In the genomic region with DNA sequence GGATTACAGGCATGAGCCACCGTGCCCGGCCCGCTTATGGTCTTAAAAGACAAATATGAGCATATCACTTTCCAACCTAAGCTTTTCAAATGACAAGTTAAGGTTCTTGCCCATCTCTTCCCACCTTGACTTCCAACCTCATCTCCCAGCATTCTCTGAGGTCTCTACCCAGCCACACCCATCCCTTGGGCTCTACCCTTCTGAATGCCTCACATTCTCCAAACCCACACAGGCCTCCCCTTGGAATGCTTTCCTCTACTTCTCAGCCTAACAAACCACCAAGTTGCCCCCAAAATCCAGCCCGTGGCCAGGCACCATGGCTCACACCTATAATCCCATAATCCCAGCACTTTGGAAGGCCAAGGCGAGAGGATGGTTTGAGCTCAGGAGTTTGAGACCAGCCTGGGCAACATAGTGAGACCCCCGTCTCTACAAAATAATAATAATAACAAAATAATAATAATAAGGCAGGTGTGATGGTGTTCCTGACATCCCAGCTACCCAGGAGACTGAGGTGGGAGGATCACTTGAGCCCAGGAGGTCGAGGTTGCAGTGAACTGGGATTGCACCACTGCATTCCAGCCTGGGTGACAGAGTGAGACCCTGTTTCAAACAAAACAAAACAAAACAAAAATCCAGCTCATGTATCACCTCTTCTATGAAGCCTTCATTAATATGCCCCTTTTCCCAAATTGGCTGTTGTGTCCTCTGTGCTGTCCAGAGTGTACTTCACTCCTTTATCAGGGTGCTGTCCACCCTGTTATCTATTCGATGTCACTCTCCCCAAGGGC, we compare ENCODE assay signal across 19 cellular contexts. TPM values are rescaled to one million over a fixed set of nuclear protein-coding genes. Genes with fewer than 3 reads are reported as not detected.
DNase-seq lines count a peak whose midpoint lies in the region; ATAC-seq and TF ChIP-seq lines count a peak whose summit lies in the region.
"Had no signal": no experiment of that assay in that cellular context is flagged by ENCODE, and none has a peak within 500 bp of the region (broad histone marks: within the 10 kb centered on the region; RNA-seq: fewer than 3 reads in every experiment).

No MANE protein-coding gene starts in this region.

- H2BK12ac ChIP-seq in neuronal stem cell (ENCODE audit: low read length), result no peak overlapping the region

- H4K20me1 ChIP-seq in BLaER1 treated with 17β-estradiol and CSF1 and Interleukin-3, amounts not matched to agents 10 nM and 100 nM, result peaks cover 0 to 27% (median 0%) of the 10 kb centered on the region in 11 experiments; a peak in 6 of 22 replicates

- H3K18ac ChIP-seq in neuronal stem cell (ENCODE audit: low read length), result no peak overlapping the region

- peaks cover 32 to 45% (median 38%) of the 10 kb centered on the region in 10 experiments for H3K4me1 ChIP-seq in BLaER1 treated with 17β-estradiol and CSF1 and Interleukin-3, amounts not matched to agents 10 nM and 100 nM
- peaks cover 17 to 21% of the 10 kb centered on the region in 2 donors for H3K4me1 ChIP-seq in neuronal stem cell (ENCODE audit: control insufficient read depth in 2 of 2, insufficient read depth in 1 of 2, low read depth in 1 of 2, low read length in 2 of 2)

- H2BK15ac ChIP-seq in neuronal stem cell (ENCODE audit: low read length), result no peak overlapping the region

- no peak overlapping the region for H4K91ac ChIP-seq in neuronal stem cell (ENCODE audit: low read depth, low read length, poor library complexity)

- H3K36me3 ChIP-seq in BLaER1 treated with 17β-estradiol and CSF1 and Interleukin-3, amounts not matched to agents 10 nM and 100 nM, result peaks cover 0 to 15% (median 0%) of the 10 kb centered on the region in 11 experiments; a peak in 3 of 22 replicates
- no peaks in the 10 kb centered on the region for H3K36me3 ChIP-seq in neuronal stem cell (replicated peaks in 1 of 2; ENCODE audit: control insufficient read depth in 2 of 2, insufficient read depth in 2 of 2, low read length in 2 of 2)
- H3K36me3 ChIP-seq: left ventricle myocardium inferior, thoracic aorta had no signal

- H3K4me3 ChIP-seq in BLaER1 treated with 17β-estradiol and CSF1 and Interleukin-3, amounts not matched to agents 10 nM and 100 nM, result no peak overlapping the region
- no peak overlapping the region for H3K4me3 ChIP-seq in neuronal stem cell (ENCODE audit: low read length in 2 of 2)
- H3K4me3 ChIP-seq: left ventricle myocardium inferior, thoracic aorta had no signal

- no peak overlapping the region for H3K4ac ChIP-seq in neuronal stem cell (ENCODE audit: low read length)

- WGBS in neuronal stem cell (ENCODE audit: extremely low coverage in 2 of 2, insufficient read length in 2 of 2, insufficient replicate concordance in 1 of 2), 2 donors, result no CpG with 5 or more reads among the region's 8 CpGs

- no peak overlapping the region for H3K23ac ChIP-seq in neuronal stem cell (ENCODE audit: low read depth, low read length, poor library complexity)

- H3K27ac ChIP-seq in BLaER1 treated with 17β-estradiol and CSF1 and Interleukin-3, amounts not matched to agents 10 nM and 100 nM, result no peak overlapping the region
- H3K27ac ChIP-seq in VCaP (peak overlapping the region; percentile 76), neuronal stem cell (replicated peaks; ENCODE audit: low read length) (no peak overlapping the region)
- H3K27ac ChIP-seq: HL-60, left ventricle myocardium inferior, thoracic aorta had no signal

- no peaks in the 10 kb centered on the region for H3K27me3 ChIP-seq in BLaER1 treated with 17β-estradiol and CSF1 and Interleukin-3, amounts not matched to agents 10 nM and 100 nM
- no peaks in the 10 kb centered on the region for H3K27me3 ChIP-seq in neuronal stem cell (ENCODE audit: control insufficient read depth in 3 of 3, insufficient read depth in 3 of 3, low read depth in 1 of 3, low read length in 3 of 3)

- no peak overlapping the region for H3K14ac ChIP-seq in neuronal stem cell (ENCODE audit: low read length)

- H2AK5ac ChIP-seq in neuronal stem cell (ENCODE audit: low read depth, low read length), result peak overlapping the region; percentile 54

- H2BK5ac ChIP-seq in neuronal stem cell (ENCODE audit: low read length), result no peak overlapping the region

- H3K79me1 ChIP-seq in neuronal stem cell (ENCODE audit: low read depth, low read length), result no peaks in the 10 kb centered on the region

- no peak overlapping the region for H2AFZ ChIP-seq in neuronal stem cell (ENCODE audit: low read length)

- no peak overlapping the region for H2BK120ac ChIP-seq in neuronal stem cell (ENCODE audit: low read depth, low read length)

- H4K8ac ChIP-seq in neuronal stem cell (ENCODE audit: low read depth, low read length), result no peak overlapping the region

- no peak for TF ChIP-seq CTCF in VCaP (conservative IDR thresholded peaks at IDR 0.05)

- no peaks in the 10 kb centered on the region for H3K9me3 ChIP-seq in BLaER1 treated with 17β-estradiol and CSF1 and Interleukin-3, amounts not matched to agents 10 nM and 100 nM (replicated peaks in 1 of 11)
- H3K9me3 ChIP-seq in neuronal stem cell (replicated peaks in 1 of 2; ENCODE audit: control insufficient read depth in 2 of 2, insufficient read depth in 1 of 2, low read depth in 1 of 2, low read length in 2 of 2), result no peaks in the 10 kb centered on the region
- H3K9me3 ChIP-seq: left ventricle myocardium inferior, thoracic aorta had no signal

- ATAC-seq in GM18511 (IDR thresholded peaks at IDR 0.05; ENCODE audit: unreplicated experiment), result no peak
- ATAC-seq: activated CD4-positive, alpha-beta T cell treated with anti-CD3 and anti-CD28 coated beads for 36 hours had no signal

- peak overlapping the region in 10 of 11 experiments; percentile 18 to 49 (median 33); a peak in 18 of 22 replicates for H3K4me2 ChIP-seq in BLaER1 treated with 17β-estradiol and CSF1 and Interleukin-3, amounts not matched to agents 10 nM and 100 nM
- H3K4me2 ChIP-seq in neuronal stem cell (ENCODE audit: insufficient read depth, low read length, poor library complexity, severe bottlenecking), result no peak overlapping the region

- H3K9ac ChIP-seq in BLaER1 treated with 17β-estradiol and CSF1 and Interleukin-3, amounts not matched to agents 10 nM and 100 nM, result 0 out of 22 replicates have a peak overlapping the region, but pooled peaks of 1 of the 11 experiments have one; percentile 13
- no peak overlapping the region for H3K9ac ChIP-seq in neuronal stem cell (ENCODE audit: low read depth, low read length, poor library complexity)

- DNase-seq in ELR (ENCODE audit: low read depth), result peak; percentile 32
- DNase-seq in neuronal stem cell (ENCODE audit: low spot score), result no peak
- DNase-seq in HuH-7.5 (ENCODE audit: low spot score), result no peak
- DNase-seq in activated CD4-positive, alpha-beta T cell treated with anti-CD3 and anti-CD28 coated beads for 1 hour, result no peak
- DNase-seq: activated CD4-positive, alpha-beta T cell treated with anti-CD3 and anti-CD28 coated beads for 36 hours; aorta; cerebellar nuclear complex; GOT3; IMR-90; left ventricle myocardium inferior; NCI-H526; stimulated activated naive CD4-positive, alpha-beta T cell; SW 1271 had no signal

RNA-seq across cellular contexts. Expression of a gene that starts 11.2 kb away (rescaled TPM):
- 2.7 TPM for polyA plus RNA-seq in neuronal stem cell (2013, experiment 1 of 2)
- polyA plus RNA-seq in neuronal stem cell (2013, experiment 2 of 2), result 2.2 TPM

RNA-seq across cellular contexts. Expression of a gene that starts 11.3 kb away (rescaled TPM):
- polyA plus RNA-seq in neuronal stem cell (2013, experiment 1 of 2), result 0.03 TPM
- 0.06 TPM for polyA plus RNA-seq in neuronal stem cell (2013, experiment 2 of 2)
- polyA plus RNA-seq: aorta, IMR-90 had no signal

RNA-seq across cellular contexts. Expression of a gene that starts 19.7 kb away (rescaled TPM):
- polyA plus RNA-seq in neuronal stem cell (2013, experiment 1 of 2), result 5.5 TPM
- 5.6 TPM for polyA plus RNA-seq in neuronal stem cell (2013, experiment 2 of 2)

RNA-seq across cellular contexts. Expression of a gene that starts 28.8 kb away (rescaled TPM):
- 32.1 TPM for polyA plus RNA-seq in neuronal stem cell (2013, experiment 1 of 2)
- polyA plus RNA-seq in neuronal stem cell (2013, experiment 2 of 2), result 31.7 TPM

RNA-seq across cellular contexts. Expression of a gene that starts 28.9 kb away (rescaled TPM):
- polyA plus RNA-seq in neuronal stem cell (2013, experiment 1 of 2), result not detected
- 0.10 TPM for polyA plus RNA-seq in neuronal stem cell (2013, experiment 2 of 2)
- polyA plus RNA-seq: aorta, IMR-90, small intestine had no signal
